In genomic region chr4:49154308-49154707, GRCh38 we compare ENCODE assay signal across 8 cellular contexts.
DNase-seq lines count a peak whose midpoint lies in the region; ATAC-seq lines count a peak whose summit lies in the region.
"Not testable (repeated sequence)": the region's sequence is repeated elsewhere in the genome, so short reads cannot be mapped to it uniquely, and the experiment has no call there.

No MANE protein-coding gene starts in this region.

- peaks cover 54% of the 10 kb centered on the region for H3K9me3 Mint-ChIP-seq in activated CD8-positive, alpha-beta memory T cell treated with anti-CD3 and anti-CD28 coated beads, Interleukin-2, amount 10 ng/mL, durations not matched to agents 7 days and 5 days (ENCODE audit: low read depth)

- ATAC-seq in GM18502 (IDR thresholded peaks at IDR 0.05; ENCODE audit: poor library complexity, unreplicated experiment) (peak; percentile 71), GM19397 (IDR thresholded peaks at IDR 0.05; ENCODE audit: unreplicated experiment) (peak; percentile 70), GM21825 (IDR thresholded peaks at IDR 0.05; ENCODE audit: unreplicated experiment) (peak; percentile 64), HG03039 (IDR thresholded peaks at IDR 0.05; ENCODE audit: unreplicated experiment) (peak; percentile 64), HG03469 (IDR thresholded peaks at IDR 0.05; ENCODE audit: unreplicated experiment) (peak; percentile 45), left ventricle myocardium superior (peak; percentile 79)
- ATAC-seq in activated CD8-positive, alpha-beta memory T cell treated with anti-CD3 and anti-CD28 coated beads, Interleukin-2, amount 10 ng/mL, durations not matched to agents 7 days and 5 days = peak; percentile 58

- intact Hi-C loops in left ventricle myocardium superior (cut with micrococcal nuclease) = not testable (repeated sequence)

- H3K9ac ChIP-seq in rectal smooth muscle tissue (ENCODE audit: low read length) = not testable (repeated sequence)

- H3K27me3 ChIP-seq in rectal smooth muscle tissue (ENCODE audit: control insufficient read depth, insufficient read depth, low read length) = not testable (repeated sequence)

- H3K36me3 Mint-ChIP-seq in activated CD8-positive, alpha-beta memory T cell treated with anti-CD3 and anti-CD28 coated beads, Interleukin-2, amount 10 ng/mL, durations not matched to agents 7 days and 5 days = peaks cover 60% of the 10 kb centered on the region

- H3K27me3 Mint-ChIP-seq in activated CD8-positive, alpha-beta memory T cell treated with anti-CD3 and anti-CD28 coated beads, Interleukin-2, amount 10 ng/mL, durations not matched to agents 7 days and 5 days = not testable (repeated sequence)

- CTCF ChIA-PET in activated CD8-positive, alpha-beta memory T cell treated with anti-CD3 and anti-CD28 coated beads, Interleukin-2, amount 10 ng/mL, durations not matched to agents 7 days and 5 days (lab: Charles Lee) = not testable (repeated sequence)

- DNase-seq in activated CD8-positive, alpha-beta memory T cell treated with anti-CD3 and anti-CD28 coated beads, Interleukin-2, amount 10 ng/mL, durations not matched to agents 7 days and 5 days; left ventricle myocardium superior: not testable (repeated sequence)

- H3K4me1 Mint-ChIP-seq in activated CD8-positive, alpha-beta memory T cell treated with anti-CD3 and anti-CD28 coated beads, Interleukin-2, amount 10 ng/mL, durations not matched to agents 7 days and 5 days = not testable (repeated sequence)

- H3K27ac ChIP-seq in rectal smooth muscle tissue (ENCODE audit: low read depth, low read length) = not testable (repeated sequence)

- not testable (repeated sequence) for H3K27ac Mint-ChIP-seq in activated CD8-positive, alpha-beta memory T cell treated with anti-CD3 and anti-CD28 coated beads, Interleukin-2, amount 10 ng/mL, durations not matched to agents 7 days and 5 days

- H3K4me1 ChIP-seq in rectal smooth muscle tissue (ENCODE audit: control insufficient read depth, insufficient read depth, low read length) = not testable (repeated sequence)

- H3K4me3 Mint-ChIP-seq in activated CD8-positive, alpha-beta memory T cell treated with anti-CD3 and anti-CD28 coated beads, Interleukin-2, amount 10 ng/mL, durations not matched to agents 7 days and 5 days = not testable (repeated sequence)

- H3K36me3 ChIP-seq in rectal smooth muscle tissue (ENCODE audit: control insufficient read depth, insufficient read depth, low read length) = not testable (repeated sequence)

- H3K4me3 ChIP-seq in rectal smooth muscle tissue (ENCODE audit: low read length) = peak overlapping the region; percentile 11
